Comparison of ENCODE assay signal across 26 cellular contexts in the genomic region with DNA sequence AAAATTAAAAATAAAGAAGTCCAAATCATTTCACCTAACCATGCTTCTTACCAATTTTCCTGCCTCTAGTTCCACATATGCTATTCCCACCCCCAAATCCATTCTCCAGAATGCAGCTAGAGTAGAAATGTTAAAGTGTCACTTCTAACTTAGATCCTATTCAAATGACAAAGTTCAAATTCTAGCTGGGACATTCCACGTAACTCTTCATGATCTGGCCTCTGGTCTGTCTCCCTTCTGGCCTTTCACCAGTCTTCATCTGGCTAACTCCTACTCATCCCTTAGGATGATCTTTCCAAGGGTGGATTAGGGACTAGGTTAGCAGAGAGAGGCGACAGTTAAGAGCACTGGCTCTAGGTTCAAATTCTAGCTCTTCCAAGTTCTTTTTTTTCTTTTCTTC.
"Had no signal": no experiment of that assay in that cellular context is flagged by ENCODE, and none has a peak within 500 bp of the region (broad histone marks: within the 10 kb centered on the region; RNA-seq: fewer than 3 reads in every experiment).

No MANE protein-coding gene starts in this region.

- H3K4me1 ChIP-seq: left lung, psoas muscle had no signal

- DNase-seq: activated CD4-positive, alpha-beta memory T cell treated with anti-CD3 and anti-CD28 coated beads for 36 hours; activated CD4-positive, alpha-beta T cell treated with anti-CD3 and anti-CD28 coated beads, Interleukin-2, amount 10 ng/mL, durations not matched to agents 24 days and 14 days; activated CD4-positive, CD25-positive, alpha-beta regulatory T cell treated with anti-CD3 and anti-CD28 coated beads, Interleukin-2, amount 50 U/mL, for 72 hours; activated effector memory CD4-positive, alpha-beta T cell treated with Interleukin-2 at 50 U/mL for 16 hours; activated naive CD4-positive, alpha-beta T cell treated with anti-CD3 and anti-CD28 coated beads for 36 hours; activated T-cell treated with anti-CD3 and anti-CD28 coated beads, Interleukin-2, amount 50 U/mL, for 72 hours; anterior cingulate cortex; cerebellar nuclear complex; dorsolateral prefrontal cortex; effector memory CD4-positive, alpha-beta T cell; kidney glomerular epithelial cell; left lung; naive B cell; ovary; psoas muscle; stimulated activated CD4-positive, alpha-beta T cell treated with anti-CD3 and anti-CD28 coated beads, Interleukin-1b, Interleukin-23, amount 100 ng/mL, for 48 hours; stimulated activated CD4-positive, alpha-beta T cell treated with anti-CD3 and anti-CD28 coated beads, Interleukin-4, amount 100 ng/mL, for 4 hours; stimulated activated CD8-positive, alpha-beta memory T cell treated with anti-CD3 and anti-CD28 coated beads, Interleukin-4, amount 100 ng/mL, for 48 hours; stimulated activated naive B cell treated with anti-CD40 and anti-IgM and Interleukin-4, amounts not matched to agents 10 μg/mL and 1 μg/mL and 100 μg/mL, for 72 hours; stomach; T-helper 17 cell; T1000; WERI-Rb-1 had no signal

- H3K36me3 ChIP-seq: ovary had no signal

- H3K9me3 ChIP-seq: left lung, ovary, psoas muscle, stomach, tibial nerve had no signal

- H3K27ac ChIP-seq: coronary artery, left lung, ovary, psoas muscle, stomach, WERI-Rb-1 had no signal

- H3K27ac Mint-ChIP-seq: activated CD4-positive, alpha-beta memory T cell treated with anti-CD3 and anti-CD28 coated beads for 36 hours; activated CD4-positive, alpha-beta T cell treated with anti-CD3 and anti-CD28 coated beads, Interleukin-2, amount 10 ng/mL, durations not matched to agents 24 days and 14 days; activated naive CD4-positive, alpha-beta T cell treated with anti-CD3 and anti-CD28 coated beads for 36 hours; stimulated activated naive B cell treated with anti-CD40 and anti-IgM and Interleukin-4, amounts not matched to agents 10 μg/mL and 1 μg/mL and 100 μg/mL, for 72 hours; T-helper 17 cell had no signal

- H3K27me3 Mint-ChIP-seq: activated CD4-positive, alpha-beta memory T cell treated with anti-CD3 and anti-CD28 coated beads for 36 hours; activated CD4-positive, alpha-beta T cell treated with anti-CD3 and anti-CD28 coated beads, Interleukin-2, amount 10 ng/mL, durations not matched to agents 24 days and 14 days; naive B cell; stimulated activated naive B cell treated with anti-CD40 and anti-IgM and Interleukin-4, amounts not matched to agents 10 μg/mL and 1 μg/mL and 100 μg/mL, for 72 hours; T-helper 17 cell had no signal

- H3K4me2 ChIP-seq: smooth muscle cell had no signal

- H3K4me3 ChIP-seq: coronary artery, dorsolateral prefrontal cortex, left lung, ovary, psoas muscle, smooth muscle cell, stomach, tibial nerve had no signal

- ATAC-seq: activated T-cell treated with anti-CD3 and anti-CD28 coated beads, Interleukin-2, amount 50 U/mL, for 72 hours; left lung; psoas muscle; stimulated activated naive B cell treated with anti-CD40 and anti-IgM and Interleukin-4, amounts not matched to agents 10 μg/mL and 1 μg/mL and 100 μg/mL, for 72 hours; T-helper 17 cell had no signal

- H3K9me3 Mint-ChIP-seq: activated CD4-positive, alpha-beta memory T cell treated with anti-CD3 and anti-CD28 coated beads for 36 hours; activated CD4-positive, alpha-beta T cell treated with anti-CD3 and anti-CD28 coated beads, Interleukin-2, amount 10 ng/mL, durations not matched to agents 24 days and 14 days; activated naive CD4-positive, alpha-beta T cell treated with anti-CD3 and anti-CD28 coated beads for 36 hours; activated T-cell treated with anti-CD3 and anti-CD28 coated beads, Interleukin-2, amount 50 U/mL, for 72 hours; naive B cell; stimulated activated naive B cell treated with anti-CD40 and anti-IgM and Interleukin-4, amounts not matched to agents 10 μg/mL and 1 μg/mL and 100 μg/mL, for 72 hours had no signal

- H3K27me3 ChIP-seq: dorsolateral prefrontal cortex, left lung, ovary, stomach, tibial nerve had no signal

- H3K4me3 Mint-ChIP-seq: activated CD4-positive, alpha-beta memory T cell treated with anti-CD3 and anti-CD28 coated beads for 36 hours; activated CD4-positive, alpha-beta T cell treated with anti-CD3 and anti-CD28 coated beads, Interleukin-2, amount 10 ng/mL, durations not matched to agents 24 days and 14 days; activated naive CD4-positive, alpha-beta T cell treated with anti-CD3 and anti-CD28 coated beads for 36 hours; activated T-cell treated with anti-CD3 and anti-CD28 coated beads, Interleukin-2, amount 50 U/mL, for 72 hours; naive B cell; stimulated activated naive B cell treated with anti-CD40 and anti-IgM and Interleukin-4, amounts not matched to agents 10 μg/mL and 1 μg/mL and 100 μg/mL, for 72 hours; T-helper 17 cell had no signal
